13 cellular contexts compared by ENCODE assay signal in genomic region chr17:2239170-2239551, GRCh38.
DNase-seq lines count a peak whose midpoint lies in the region; ATAC-seq, FAIRE-seq and TF ChIP-seq lines count a peak whose summit lies in the region.
"Had no signal": no experiment of that assay in that cellular context is flagged by ENCODE, and none has a peak within 500 bp of the region (broad histone marks: within the 10 kb centered on the region; RNA-seq: fewer than 3 reads in every experiment).

No MANE protein-coding gene starts in this region.

- H2AFZ ChIP-seq in GM12878 (ENCODE audit: control insufficient read depth, low read depth, low read length) = no peak overlapping the region
- no peak overlapping the region for H2AFZ ChIP-seq in osteoblast (ENCODE audit: low read length)

- H3K4me2 ChIP-seq in GM12878 (ENCODE audit: control insufficient read depth, insufficient read depth) (peak overlapping the region; percentile 92), osteoblast (ENCODE audit: insufficient read depth, low read length) (peak overlapping the region; percentile 57)

- in situ Hi-C loops in GM12878 (cut with MboI) = no loop called here

- no peak for FAIRE-seq in GM12878 (lab: Jason Lieb, UNC)

- no peak for TF ChIP-seq RAD21 in GM12878 (IDR thresholded peaks at IDR 0.05; ENCODE audit: insufficient read depth, low read depth, low read length)

- TF ChIP-seq CTCF in heart right ventricle (IDR thresholded peaks at IDR 0.05) (no peak), GM12878 (IDR thresholded peaks at IDR 0.05 in 2 of 3, conservative IDR thresholded peaks at IDR 0.05 in 1 of 3; ENCODE audit: control insufficient read depth in 2 of 3, extremely low read depth in 1 of 3, insufficient read depth in 1 of 3, low read depth in 3 of 3, low read length in 3 of 3) (no peak), osteoblast (IDR thresholded peaks at IDR 0.05; ENCODE audit: extremely low read depth, low read depth, low read length) (no peak), uterus (IDR thresholded peaks at IDR 0.05) (no peak), A673 (conservative IDR thresholded peaks at IDR 0.05; ENCODE audit: low read depth, low read length) (no peak)

- no peak for TF ChIP-seq EP300 in GM12878 (IDR thresholded peaks at IDR 0.05; ENCODE audit: borderline replicate concordance in 1 of 2, control insufficient read depth in 1 of 2, low read depth in 2 of 2, low read length in 2 of 2)

- H3K9ac ChIP-seq in GM12878 (ENCODE audit: control insufficient read depth, insufficient read depth, low read length) = peak overlapping the region; percentile 91

- BruUV-seq in GM12878 (replicated peaks; lab: Mats Ljungman, UMichigan) (TSS peak; percentile 51), A673 (replicated peaks; lab: Mats Ljungman, UMichigan) (no TSS peak)

- H3K79me2 ChIP-seq in GM12878 (ENCODE audit: control insufficient read depth, insufficient read depth, low read length) (peaks cover 31% of the 10 kb centered on the region), osteoblast (ENCODE audit: insufficient read depth, low read length) (no peaks in the 10 kb centered on the region)

- CTCF ChIA-PET in GM12878 (lab: Yijun Ruan, JAX) (interaction anchor here (0.7 to 3.6 kb wide), 16 partner anchors 9 to 185 kb away, joined by 3 to 25 read pairs (median 4); partner anchors contain the start of gene HIC1), A673 (lab: Charles Lee) (no interaction called here)

- intact Hi-C loops in heart right ventricle (cut with DNase I) = loop anchor here in 4 of 10 donors (2.0 to 10.0 kb wide), 4 partner anchors 60 to 144 kb away; no protein-coding TSS in a partner anchor
- intact Hi-C loops in Right ventricle myocardium inferior (cut with DNase I) = loop anchor here (5.0 kb wide), 1 partner anchor 142 kb away; no protein-coding TSS in a partner anchor
- intact Hi-C loops in GM12878 (cut with micrococcal nuclease; ENCODE audit: unreplicated experiment) = no loop called here
- intact Hi-C loops in uterus (cut with DNase I; ENCODE audit: low total_unique reads) = no loop called here
- intact Hi-C loops in A673 (cut with micrococcal nuclease; ENCODE audit: unreplicated experiment) = no loop called here

- TF ChIP-seq POLR2A in GM12878 (IDR thresholded peaks at IDR 0.05; ENCODE audit: low read depth, low read length) (no peak), uterus (IDR thresholded peaks at IDR 0.05) (no peak)

- RAD21 ChIA-PET in GM12878 (lab: Charles Lee; ENCODE audit: unreplicated experiment) = interaction anchor here (0.6 to 4.7 kb wide), 25 partner anchors 14 to 186 kb away, joined by 3 to 54 read pairs (median 7); partner anchors contain the start of gene HIC1

- peaks cover 0 to 33% (median 10%) of the 10 kb centered on the region in 9 donors for H3K36me3 ChIP-seq in heart right ventricle
- H3K36me3 ChIP-seq in GM12878 (ENCODE audit: control insufficient read depth in 2 of 2, insufficient read depth in 2 of 2, low read length in 1 of 2) = peaks cover 5 to 19% of the 10 kb centered on the region in 2 experiments
- peaks cover 20% of the 10 kb centered on the region for H3K36me3 ChIP-seq in osteoblast (ENCODE audit: insufficient read depth, low read length)
- H3K36me3 ChIP-seq in uterus = no peaks in the 10 kb centered on the region
- peaks cover 15% of the 10 kb centered on the region for H3K36me3 ChIP-seq in A673 (ENCODE audit: insufficient read depth, low read length, poor library complexity, severe bottlenecking)

- WGBS in heart right ventricle, 2 donors = 73 to 74% methylated on average over 2 of the region's 2 CpGs
- WGBS in GM12878 (ENCODE audit: insufficient coverage, insufficient replicate concordance, low lambda C conversion rate, missing lambda C conversion rate) = 1% methylated on average over 2 of the region's 2 CpGs

- H3K27me3 ChIP-seq in heart right ventricle (no peaks in the 10 kb centered on the region), GM12878 (replicated peaks in 1 of 2; ENCODE audit: control insufficient read depth in 2 of 2, insufficient read depth in 2 of 2, low read length in 1 of 2) (no peaks in the 10 kb centered on the region), osteoblast (ENCODE audit: insufficient read depth, low read length) (no peaks in the 10 kb centered on the region), uterus (no peaks in the 10 kb centered on the region), A673 (replicated peaks; ENCODE audit: insufficient read depth, low read depth, low read length, poor library complexity) (no peaks in the 10 kb centered on the region)

- H3K27ac ChIP-seq in heart right ventricle (peak overlapping the region in 9 of 10 donors; percentile 69 to 92 (median 80)), GM12878 (ENCODE audit: control insufficient read depth, insufficient read depth) (peak overlapping the region; percentile 99), osteoblast (ENCODE audit: low read depth, low read length) (peak overlapping the region; percentile 99), uterus (peak overlapping the region; percentile 92 to 98), A673 (ENCODE audit: low read depth, low read length, poor library complexity, severe bottlenecking) (no peak overlapping the region)

- ATAC-seq in heart right ventricle (no peak), Right ventricle myocardium inferior (no peak), GM12878 (no peak)

- H3K4me1 ChIP-seq in heart right ventricle (peaks cover 15 to 81% (median 45%) of the 10 kb centered on the region in 9 donors), GM12878 (ENCODE audit: control insufficient read depth, insufficient read depth, low read length) (peaks cover 50% of the 10 kb centered on the region), osteoblast (ENCODE audit: insufficient read depth, low read length) (peaks cover 80% of the 10 kb centered on the region), uterus (peaks cover 10 to 20% of the 10 kb centered on the region in 2 donors), A673 (ENCODE audit: insufficient read depth, low read length, poor library complexity, severe bottlenecking) (no peaks in the 10 kb centered on the region)

- no peak overlapping the region for H3K4me3 ChIP-seq in heart right ventricle
- H3K4me3 ChIP-seq in GM12878 = 0 out of 2 replicates have a peak overlapping the region, but pooled peaks have one; percentile 36
- H3K4me3 ChIP-seq in osteoblast (ENCODE audit: insufficient read depth, low read length) = no peak overlapping the region
- no peak overlapping the region for H3K4me3 ChIP-seq in uterus
- H3K4me3 ChIP-seq in A673 (ENCODE audit: low read depth, low read length, poor library complexity, severe bottlenecking) = no peak overlapping the region

- DNase-seq in heart right ventricle = no peak
- DNase-seq in Right ventricle myocardium inferior (ENCODE audit: missing footprints) = no peak
- DNase-seq in GM12878 (ENCODE audit: low read depth, low spot score) = no peak
- peak; percentile 19 for DNase-seq in osteoblast (ENCODE audit: insufficient read length, low spot score, missing footprints)
- DNase-seq in uterus = no peak
- no peak for DNase-seq in hippocampal formation (lab: John Stamatoyannopoulos, UW)
- DNase-seq in A673 (ENCODE audit: low spot score) = no peak
- DNase-seq in stimulated activated CD4-positive, alpha-beta T cell treated with anti-CD3 and anti-CD28 coated beads, Interleukin-4, amount 100 ng/mL, for 1 hour = no peak
- DNase-seq: AML-193, DMS79, islet precursor cell, NCI-H1092, NCI-H2227 treated with DMSO at 0.1 percent for 48 hours had no signal

- POLR2A ChIA-PET in GM12878 (lab: Charles Lee) = interaction anchor here (0.7 to 2.8 kb wide), 13 partner anchors 10 to 183 kb away, joined by 3 to 22 read pairs (median 5); partner anchors contain the start of gene HIC1
- POLR2A ChIA-PET in A673 (lab: Charles Lee; ENCODE audit: low non-redundant PET) = no interaction called here

- no peaks in the 10 kb centered on the region for H3K9me3 ChIP-seq in heart right ventricle
- no peaks in the 10 kb centered on the region for H3K9me3 ChIP-seq in GM12878 (replicated peaks; ENCODE audit: control insufficient read depth, insufficient read depth, low read length)
- H3K9me3 ChIP-seq in osteoblast (ENCODE audit: low read depth, low read length) = no peaks in the 10 kb centered on the region
- H3K9me3 ChIP-seq in uterus = no peaks in the 10 kb centered on the region
- H3K9me3 ChIP-seq in A673 (ENCODE audit: low read depth, low read length, poor library complexity, severe bottlenecking) = no peaks in the 10 kb centered on the region

- H4K20me1 ChIP-seq in GM12878 (ENCODE audit: control insufficient read depth, insufficient read depth) (no peaks in the 10 kb centered on the region), osteoblast (ENCODE audit: insufficient read depth, low read length) (no peaks in the 10 kb centered on the region)

- SMC1A ChIA-PET in GM12878 (lab: Charles Lee; ENCODE audit: uncharacterized antibody, unreplicated experiment) = interaction anchor here (0.6 to 3.7 kb wide), 31 partner anchors 9 to 190 kb away, joined by 3 to 70 read pairs (median 6); partner anchors contain the start of gene HIC1

TF ChIP-seq in GM12878, 131 proteins besides CTCF, POLR2A, EP300 and RAD21 (continues in another document):
- no peak for TF ChIP-seq MYB (IDR thresholded peaks at IDR 0.05; ENCODE audit: borderline replicate concordance, low read depth, low read length)
- no peak for TF ChIP-seq ZNF687 (IDR thresholded peaks at IDR 0.05)
